In genomic region chr1:43506233-43506632, GRCh38 we compare ENCODE assay signal across 18 cellular contexts. TPM values are rescaled to one million over a fixed set of nuclear protein-coding genes. Genes with fewer than 3 reads are reported as not detected.
DNase-seq lines count a peak whose midpoint lies in the region; ATAC-seq, FAIRE-seq and TF ChIP-seq lines count a peak whose summit lies in the region.
"Had no signal": no experiment of that assay in that cellular context is flagged by ENCODE, and none has a peak within 500 bp of the region (broad histone marks: within the 10 kb centered on the region; RNA-seq: fewer than 3 reads in every experiment).

No MANE protein-coding gene starts in this region.

- TF ChIP-seq POLR2A in GM12892 (IDR thresholded peaks at IDR 0.05; ENCODE audit: low read depth, low read length) (no peak), right lobe of liver (IDR thresholded peaks at IDR 0.05) (no peak)

- H3K4me1 ChIP-seq in mucosa of descending colon (ENCODE audit: low read depth) (peaks cover 3% of the 10 kb centered on the region), right lobe of liver (no peaks in the 10 kb centered on the region)

- TF ChIP-seq CTCF in mucosa of descending colon (IDR thresholded peaks at IDR 0.05) = no peak
- no peak for TF ChIP-seq CTCF in right lobe of liver (IDR thresholded peaks at IDR 0.05)

- no peak for ATAC-seq in mucosa of descending colon
- no peak for ATAC-seq in right lobe of liver
- ATAC-seq: SK-N-SH treated with all-trans-retinoic acid at 6 μM for 48 hours had no signal

- no peak overlapping the region for H3K27ac ChIP-seq in right lobe of liver
- H3K27ac ChIP-seq: 22Rv1 had no signal

- H3K36me3 ChIP-seq in mucosa of descending colon (ENCODE audit: low read depth) = no peaks in the 10 kb centered on the region
- no peaks in the 10 kb centered on the region for H3K36me3 ChIP-seq in right lobe of liver

- H3K9me3 ChIP-seq in mucosa of descending colon (no peaks in the 10 kb centered on the region), right lobe of liver (no peaks in the 10 kb centered on the region)

- peak; percentile 76 for DNase-seq in DMS 273 (lab: John Stamatoyannopoulos, UW; ENCODE audit: unreplicated experiment)
- DNase-seq in DMS 273 treated with DMSO at 0.1 percent for 48 hours (lab: John Stamatoyannopoulos, UW) = no peak
- DNase-seq in NCI-H1694 treated with DMSO at 0.1 percent for 48 hours (lab: John Stamatoyannopoulos, UW) = peak; percentile 52
- DNase-seq in RPMI7951 (ENCODE audit: low read depth) = peak; percentile 73
- peak; percentile 4 for DNase-seq in kidney glomerular epithelial cell (lab: John Stamatoyannopoulos, UW)
- no peak for DNase-seq in GM12892 (ENCODE audit: insufficient read length)
- no peak for DNase-seq in mucosa of descending colon
- no peak for DNase-seq in right lobe of liver
- DNase-seq: C1 segment of cervical spinal cord, EL, GF-D8, Karpas-422, NCI-H187, NCI-H526 had no signal

- intact Hi-C loops in mucosa of descending colon (cut with DNase I, micrococcal nuclease) (no loop called here), right lobe of liver (cut with DNase I) (no loop called here)

- WGBS in right lobe of liver (ENCODE audit: insufficient coverage, low coverage, low lambda C conversion rate, missing lambda C conversion rate) = 78% methylated on average over 4 of the region's 6 CpGs

- H3K4me3 ChIP-seq in mucosa of descending colon (no peak overlapping the region), right lobe of liver (no peak overlapping the region)

- H3K27me3 ChIP-seq in right lobe of liver = no peaks in the 10 kb centered on the region

- no peak for FAIRE-seq in GM12892 (lab: Jason Lieb, UNC)
- FAIRE-seq: GM19239, H54 had no signal

RNA-seq across cellular contexts. Expression of gene PTPRF, which starts 24.4 kb away (rescaled TPM):
- 34.5 and 39.7 TPM in 2 replicates for total RNA-seq in RPMI7951 (2014; rRNA removed; shearing (Covaris generic))
- 1.3 TPM for polyA plus RNA-seq in GM12892 (2012; ENCODE audit: missing spikeins)
- total RNA-seq in mucosa of descending colon = 100 to 1,000 TPM; 355 to 752 (median 384) TPM
- 100 to 1,000 TPM in 4 of 6 experiments, 10 to 100 TPM in 2; 97.1 to 252 (median 160) TPM for total RNA-seq in right lobe of liver

RNA-seq across cellular contexts. Expression of gene HYI, which starts 52.5 kb away (rescaled TPM):
- total RNA-seq in RPMI7951 (2014; rRNA removed; shearing (Covaris generic)) = 115 and 132 TPM in 2 replicates
- 5.6 TPM for polyA plus RNA-seq in GM12892 (2012; ENCODE audit: missing spikeins)
- 10 to 100 TPM; 41.8 to 85.0 (median 79.3) TPM for total RNA-seq in mucosa of descending colon
- 10 to 100 TPM; 33.8 to 52.9 (median 41.9) TPM for total RNA-seq in right lobe of liver

Comparison
In these comparisons a context has a peak if more than half of its experiments do, and no peak if none do; other contexts are left out.
1. DNase-seq: peak in DMS 273 (single experiment), NCI-H1694 treated with DMSO at 0.1 percent for 48 hours (single experiment), RPMI7951 (single experiment) and kidney glomerular epithelial cell (single experiment); none in DMS 273 treated with DMSO at 0.1 percent for 48 hours (single experiment), GM12892 (single experiment), mucosa of descending colon (0 of 3) and right lobe of liver (0 of 3).